ENCODE assay signal across 1 cellular context in the genomic region with DNA sequence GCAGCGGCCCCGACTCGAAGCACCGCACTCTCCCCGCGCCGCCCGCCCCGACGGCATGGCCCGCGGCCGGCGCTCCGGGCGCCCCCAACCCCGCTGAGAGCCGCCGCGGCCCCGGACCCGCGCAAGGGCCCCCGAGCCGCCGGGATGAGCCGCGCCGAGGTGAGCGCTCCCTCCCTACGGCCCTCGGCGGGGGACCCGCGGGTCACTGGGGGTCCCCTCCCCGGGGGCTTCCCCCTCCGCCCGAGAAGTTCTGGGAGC.
TF ChIP-seq lines count a peak whose summit lies in the region.

No MANE protein-coding gene starts in this region.

TF ChIP-seq in K562, 482 proteins besides CTCF, POLR2A, EP300 and RAD21 (continued from another document and continues in another):
- TF ChIP-seq AFF1 (IDR thresholded peaks at IDR 0.05; ENCODE audit: low read depth in 1 of 2, partially characterized antibody in 2 of 2) (no peak), ATF7 (IDR thresholded peaks at IDR 0.05) (0 out of 2 replicates have a peak, but pooled peaks have one; percentile 1), ZKSCAN3 (CRISPR knock-in tag; IDR thresholded peaks at IDR 0.05) (no peak), IRF1 (CRISPR knock-in tag; IDR thresholded peaks at IDR 0.05; ENCODE audit: borderline replicate concordance) (no peak), MTF1 (CRISPR knock-in tag; IDR thresholded peaks at IDR 0.05; ENCODE audit: borderline replicate concordance) (no peak), ZFP30 (CRISPR knock-in tag; IDR thresholded peaks at IDR 0.05; ENCODE audit: borderline replicate concordance) (no peak), ETS2 (tag; IDR thresholded peaks at IDR 0.05; ENCODE audit: borderline replicate concordance, poor library complexity, severe bottlenecking) (no peak), ZBTB7A (IDR thresholded peaks at IDR 0.05; ENCODE audit: borderline replicate concordance, control insufficient read depth, low read depth, low read length) (peak; percentile 6; the same call in 1 of the 2 replicates), ZNF184 (CRISPR knock-in tag; IDR thresholded peaks at IDR 0.05) (no peak), CCNT2 (IDR thresholded peaks at IDR 0.05; ENCODE audit: borderline replicate concordance, extremely low read depth, insufficient read length, low read depth, low read length) (peak; percentile 4), ARNT (IDR thresholded peaks at IDR 0.05) (no peak), STAT5B (CRISPR knock-in tag; IDR thresholded peaks at IDR 0.05) (no peak), ZNF511 (CRISPR knock-in tag; IDR thresholded peaks at IDR 0.05) (no peak), HSF4 (CRISPR knock-in tag; IDR thresholded peaks at IDR 0.05; ENCODE audit: borderline replicate concordance) (no peak), ZNF316 (IDR thresholded peaks at IDR 0.05) (no peak), ZNF23 (CRISPR knock-in tag; IDR thresholded peaks at IDR 0.05) (no peak), SMARCB1 (IDR thresholded peaks at IDR 0.05; ENCODE audit: insufficient read length, low read depth) (no peak), MBD2 (IDR thresholded peaks at IDR 0.05; ENCODE audit: borderline replicate concordance, low read depth) (no peak), EZH2 (IDR thresholded peaks at IDR 0.05; ENCODE audit: borderline replicate concordance, low read depth, low read length) (no peak), TBL1XR1 (IDR thresholded peaks at IDR 0.05; ENCODE audit: low read length in 2 of 2) (no peak), SAP30 (IDR thresholded peaks at IDR 0.05; ENCODE audit: borderline replicate concordance, insufficient read depth, low read depth, low read length, poor library complexity, severe bottlenecking) (no peak), ZNF764 (CRISPR knock-in tag; IDR thresholded peaks at IDR 0.05; ENCODE audit: low read depth) (no peak), FOXP1 (CRISPR knock-in tag; IDR thresholded peaks at IDR 0.05) (no peak), GABPA (tag; conservative IDR thresholded peaks at IDR 0.05; ENCODE audit: low read depth) (no peak), HIVEP1 (CRISPR knock-in tag; IDR thresholded peaks at IDR 0.05) (no peak), MIER1 (IDR thresholded peaks at IDR 0.05; ENCODE audit: low read depth) (no peak)
- TF ChIP-seq, protein P1, sequence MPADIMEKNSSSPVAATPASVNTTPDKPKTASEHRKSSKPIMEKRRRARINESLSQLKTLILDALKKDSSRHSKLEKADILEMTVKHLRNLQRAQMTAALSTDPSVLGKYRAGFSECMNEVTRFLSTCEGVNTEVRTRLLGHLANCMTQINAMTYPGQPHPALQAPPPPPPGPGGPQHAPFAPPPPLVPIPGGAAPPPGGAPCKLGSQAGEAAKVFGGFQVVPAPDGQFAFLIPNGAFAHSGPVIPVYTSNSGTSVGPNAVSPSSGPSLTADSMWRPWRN (IDR thresholded peaks at IDR 0.05; ENCODE audit: low read depth): no peak
- TF ChIP-seq, protein P2, sequence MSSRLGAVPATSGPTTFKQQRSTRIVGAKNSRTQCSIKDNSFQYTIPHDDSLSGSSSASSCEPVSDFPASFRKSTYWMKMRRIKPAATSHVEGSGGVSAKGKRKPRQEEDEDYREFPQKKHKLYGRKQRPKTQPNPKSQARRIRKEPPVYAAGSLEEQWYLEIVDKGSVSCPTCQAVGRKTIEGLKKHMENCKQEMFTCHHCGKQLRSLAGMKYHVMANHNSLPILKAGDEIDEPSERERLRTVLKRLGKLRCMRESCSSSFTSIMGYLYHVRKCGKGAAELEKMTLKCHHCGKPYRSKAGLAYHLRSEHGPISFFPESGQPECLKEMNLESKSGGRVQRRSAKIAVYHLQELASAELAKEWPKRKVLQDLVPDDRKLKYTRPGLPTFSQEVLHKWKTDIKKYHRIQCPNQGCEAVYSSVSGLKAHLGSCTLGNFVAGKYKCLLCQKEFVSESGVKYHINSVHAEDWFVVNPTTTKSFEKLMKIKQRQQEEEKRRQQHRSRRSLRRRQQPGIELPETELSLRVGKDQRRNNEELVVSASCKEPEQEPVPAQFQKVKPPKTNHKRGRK (tag; IDR thresholded peaks at IDR 0.05): no peak
- TF ChIP-seq, protein P3, sequence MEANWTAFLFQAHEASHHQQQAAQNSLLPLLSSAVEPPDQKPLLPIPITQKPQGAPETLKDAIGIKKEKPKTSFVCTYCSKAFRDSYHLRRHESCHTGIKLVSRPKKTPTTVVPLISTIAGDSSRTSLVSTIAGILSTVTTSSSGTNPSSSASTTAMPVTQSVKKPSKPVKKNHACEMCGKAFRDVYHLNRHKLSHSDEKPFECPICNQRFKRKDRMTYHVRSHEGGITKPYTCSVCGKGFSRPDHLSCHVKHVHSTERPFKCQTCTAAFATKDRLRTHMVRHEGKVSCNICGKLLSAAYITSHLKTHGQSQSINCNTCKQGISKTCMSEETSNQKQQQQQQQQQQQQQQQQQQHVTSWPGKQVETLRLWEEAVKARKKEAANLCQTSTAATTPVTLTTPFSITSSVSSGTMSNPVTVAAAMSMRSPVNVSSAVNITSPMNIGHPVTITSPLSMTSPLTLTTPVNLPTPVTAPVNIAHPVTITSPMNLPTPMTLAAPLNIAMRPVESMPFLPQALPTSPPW (CRISPR knock-in tag; IDR thresholded peaks at IDR 0.05): peak; percentile 37
- TF ChIP-seq, protein P4, sequence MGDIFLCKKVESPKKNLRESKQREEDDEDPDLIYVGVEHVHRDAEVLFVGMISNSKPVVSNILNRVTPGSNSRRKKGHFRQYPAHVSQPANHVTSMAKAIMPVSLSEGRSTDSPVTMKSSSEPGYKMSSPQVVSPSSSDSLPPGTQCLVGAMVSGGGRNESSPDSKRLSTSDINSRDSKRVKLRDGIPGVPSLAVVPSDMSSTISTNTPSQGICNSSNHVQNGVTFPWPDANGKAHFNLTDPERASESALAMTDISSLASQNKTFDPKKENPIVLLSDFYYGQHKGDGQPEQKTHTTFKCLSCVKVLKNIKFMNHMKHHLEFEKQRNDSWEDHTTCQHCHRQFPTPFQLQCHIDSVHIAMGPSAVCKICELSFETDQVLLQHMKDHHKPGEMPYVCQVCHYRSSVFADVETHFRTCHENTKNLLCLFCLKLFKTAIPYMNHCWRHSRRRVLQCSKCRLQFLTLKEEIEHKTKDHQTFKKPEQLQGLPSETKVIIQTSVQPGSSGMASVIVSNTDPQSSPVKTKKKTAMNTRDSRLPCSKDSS (IDR thresholded peaks at IDR 0.05; ENCODE audit: low read depth, partially characterized antibody): no peak
- TF ChIP-seq, protein P5, sequence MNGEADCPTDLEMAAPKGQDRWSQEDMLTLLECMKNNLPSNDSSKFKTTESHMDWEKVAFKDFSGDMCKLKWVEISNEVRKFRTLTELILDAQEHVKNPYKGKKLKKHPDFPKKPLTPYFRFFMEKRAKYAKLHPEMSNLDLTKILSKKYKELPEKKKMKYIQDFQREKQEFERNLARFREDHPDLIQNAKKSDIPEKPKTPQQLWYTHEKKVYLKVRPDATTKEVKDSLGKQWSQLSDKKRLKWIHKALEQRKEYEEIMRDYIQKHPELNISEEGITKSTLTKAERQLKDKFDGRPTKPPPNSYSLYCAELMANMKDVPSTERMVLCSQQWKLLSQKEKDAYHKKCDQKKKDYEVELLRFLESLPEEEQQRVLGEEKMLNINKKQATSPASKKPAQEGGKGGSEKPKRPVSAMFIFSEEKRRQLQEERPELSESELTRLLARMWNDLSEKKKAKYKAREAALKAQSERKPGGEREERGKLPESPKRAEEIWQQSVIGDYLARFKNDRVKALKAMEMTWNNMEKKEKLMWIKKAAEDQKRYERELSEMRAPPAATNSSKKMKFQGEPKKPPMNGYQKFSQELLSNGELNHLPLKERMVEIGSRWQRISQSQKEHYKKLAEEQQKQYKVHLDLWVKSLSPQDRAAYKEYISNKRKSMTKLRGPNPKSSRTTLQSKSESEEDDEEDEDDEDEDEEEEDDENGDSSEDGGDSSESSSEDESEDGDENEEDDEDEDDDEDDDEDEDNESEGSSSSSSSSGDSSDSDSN (IDR thresholded peaks at IDR 0.05; ENCODE audit: borderline replicate concordance in 1 of 2, low read depth in 2 of 2, low read length in 2 of 2): peak in 1 of 2 experiments; percentile 14; a peak in 1 of 4 replicates
- TF ChIP-seq, protein P6, sequence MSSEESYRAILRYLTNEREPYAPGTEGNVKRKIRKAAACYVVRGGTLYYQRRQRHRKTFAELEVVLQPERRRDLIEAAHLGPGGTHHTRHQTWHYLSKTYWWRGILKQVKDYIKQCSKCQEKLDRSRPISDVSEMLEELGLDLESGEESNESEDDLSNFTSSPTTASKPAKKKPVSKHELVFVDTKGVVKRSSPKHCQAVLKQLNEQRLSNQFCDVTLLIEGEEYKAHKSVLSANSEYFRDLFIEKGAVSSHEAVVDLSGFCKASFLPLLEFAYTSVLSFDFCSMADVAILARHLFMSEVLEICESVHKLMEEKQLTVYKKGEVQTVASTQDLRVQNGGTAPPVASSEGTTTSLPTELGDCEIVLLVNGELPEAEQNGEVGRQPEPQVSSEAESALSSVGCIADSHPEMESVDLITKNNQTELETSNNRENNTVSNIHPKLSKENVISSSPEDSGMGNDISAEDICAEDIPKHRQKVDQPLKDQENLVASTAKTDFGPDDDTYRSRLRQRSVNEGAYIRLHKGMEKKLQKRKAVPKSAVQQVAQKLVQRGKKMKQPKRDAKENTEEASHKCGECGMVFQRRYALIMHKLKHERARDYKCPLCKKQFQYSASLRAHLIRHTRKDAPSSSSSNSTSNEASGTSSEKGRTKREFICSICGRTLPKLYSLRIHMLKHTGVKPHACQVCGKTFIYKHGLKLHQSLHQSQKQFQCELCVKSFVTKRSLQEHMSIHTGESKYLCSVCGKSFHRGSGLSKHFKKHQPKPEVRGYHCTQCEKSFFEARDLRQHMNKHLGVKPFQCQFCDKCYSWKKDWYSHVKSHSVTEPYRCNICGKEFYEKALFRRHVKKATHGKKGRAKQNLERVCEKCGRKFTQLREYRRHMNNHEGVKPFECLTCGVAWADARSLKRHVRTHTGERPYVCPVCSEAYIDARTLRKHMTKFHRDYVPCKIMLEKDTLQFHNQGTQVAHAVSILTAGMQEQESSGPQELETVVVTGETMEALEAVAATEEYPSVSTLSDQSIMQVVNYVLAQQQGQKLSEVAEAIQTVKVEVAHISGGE (CRISPR knock-in tag; IDR thresholded peaks at IDR 0.05): peak in 1 of 3 experiments; percentile 11; a peak in 1 of 6 replicates
- TF ChIP-seq, protein P7, sequence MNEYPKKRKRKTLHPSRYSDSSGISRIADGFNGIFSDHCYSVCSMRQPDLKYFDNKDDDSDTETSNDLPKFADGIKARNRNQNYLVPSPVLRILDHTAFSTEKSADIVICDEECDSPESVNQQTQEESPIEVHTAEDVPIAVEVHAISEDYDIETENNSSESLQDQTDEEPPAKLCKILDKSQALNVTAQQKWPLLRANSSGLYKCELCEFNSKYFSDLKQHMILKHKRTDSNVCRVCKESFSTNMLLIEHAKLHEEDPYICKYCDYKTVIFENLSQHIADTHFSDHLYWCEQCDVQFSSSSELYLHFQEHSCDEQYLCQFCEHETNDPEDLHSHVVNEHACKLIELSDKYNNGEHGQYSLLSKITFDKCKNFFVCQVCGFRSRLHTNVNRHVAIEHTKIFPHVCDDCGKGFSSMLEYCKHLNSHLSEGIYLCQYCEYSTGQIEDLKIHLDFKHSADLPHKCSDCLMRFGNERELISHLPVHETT (CRISPR knock-in tag; conservative IDR thresholded peaks at IDR 0.05 in 1 of 2, IDR thresholded peaks at IDR 0.05 in 1 of 2): 0 out of 4 replicates have a peak, but pooled peaks of 1 of the 2 experiments have one; percentile 2
- TF ChIP-seq, protein P8, sequence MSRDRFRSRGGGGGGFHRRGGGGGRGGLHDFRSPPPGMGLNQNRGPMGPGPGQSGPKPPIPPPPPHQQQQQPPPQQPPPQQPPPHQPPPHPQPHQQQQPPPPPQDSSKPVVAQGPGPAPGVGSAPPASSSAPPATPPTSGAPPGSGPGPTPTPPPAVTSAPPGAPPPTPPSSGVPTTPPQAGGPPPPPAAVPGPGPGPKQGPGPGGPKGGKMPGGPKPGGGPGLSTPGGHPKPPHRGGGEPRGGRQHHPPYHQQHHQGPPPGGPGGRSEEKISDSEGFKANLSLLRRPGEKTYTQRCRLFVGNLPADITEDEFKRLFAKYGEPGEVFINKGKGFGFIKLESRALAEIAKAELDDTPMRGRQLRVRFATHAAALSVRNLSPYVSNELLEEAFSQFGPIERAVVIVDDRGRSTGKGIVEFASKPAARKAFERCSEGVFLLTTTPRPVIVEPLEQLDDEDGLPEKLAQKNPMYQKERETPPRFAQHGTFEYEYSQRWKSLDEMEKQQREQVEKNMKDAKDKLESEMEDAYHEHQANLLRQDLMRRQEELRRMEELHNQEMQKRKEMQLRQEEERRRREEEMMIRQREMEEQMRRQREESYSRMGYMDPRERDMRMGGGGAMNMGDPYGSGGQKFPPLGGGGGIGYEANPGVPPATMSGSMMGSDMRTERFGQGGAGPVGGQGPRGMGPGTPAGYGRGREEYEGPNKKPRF (IDR thresholded peaks at IDR 0.05; ENCODE audit: low read depth, low read length): no peak
